Comparison of ENCODE assay signal across 9 cellular contexts in genomic region chr20:17939622-17940446, GRCh38. TPM values are rescaled to one million over a fixed set of nuclear protein-coding genes. Genes with fewer than 3 reads are reported as not detected.
DNase-seq lines count a peak whose midpoint lies in the region; ATAC-seq, FAIRE-seq and TF ChIP-seq lines count a peak whose summit lies in the region.
"Had no signal": no experiment of that assay in that cellular context is flagged by ENCODE, and none has a peak within 500 bp of the region (broad histone marks: within the 10 kb centered on the region; RNA-seq: fewer than 3 reads in every experiment).

No MANE protein-coding gene starts in this region.

- peak overlapping the region in 1 of 2 donors; percentile 62 for H3K9ac ChIP-seq in colonic mucosa (ENCODE audit: low read depth in 2 of 2, low read length in 2 of 2)

- DNase-seq in DMS 273 (lab: John Stamatoyannopoulos, UW; ENCODE audit: unreplicated experiment) (peak; percentile 71), DMS 273 treated with DMSO at 0.1 percent for 48 hours (lab: John Stamatoyannopoulos, UW) (no peak), colonic mucosa (no peak), KG1 (lab: John Stamatoyannopoulos, UW) (no peak), urothelium cell line (ENCODE audit: low spot score) (no peak)
- no peak for DNase-seq in natural killer cell treated with Interleukin-12 subunit alpha and Interleukin-12 subunit beta and Interleukin-15 and Interleukin-18, amount 100 ng/mL, for 72 hours (ENCODE audit: low spot score)

- H3K4me1 Mint-ChIP-seq in activated T-helper 17 cell treated with anti-CD3 and anti-CD28 coated beads, Interleukin-2, amount 50 U/mL, for 72 hours = peaks cover 13% of the 10 kb centered on the region
- peaks cover 14 to 16% of the 10 kb centered on the region in 2 donors for H3K4me1 Mint-ChIP-seq in natural killer cell treated with Interleukin-12 subunit alpha and Interleukin-12 subunit beta and Interleukin-15 and Interleukin-18, amount 100 ng/mL, for 72 hours (ENCODE audit: low read depth in 2 of 2)

- ATAC-seq in HG03342 (IDR thresholded peaks at IDR 0.05; ENCODE audit: unreplicated experiment) = peak; percentile 3
- ATAC-seq in activated T-helper 17 cell treated with anti-CD3 and anti-CD28 coated beads, Interleukin-2, amount 50 U/mL, for 72 hours (replicated peaks) = peak; percentile 15
- ATAC-seq in natural killer cell treated with Interleukin-12 subunit alpha and Interleukin-12 subunit beta and Interleukin-15 and Interleukin-18, amount 100 ng/mL, for 72 hours = peak; percentile 12 to 19

- TF ChIP-seq CTCF in colonic mucosa (IDR thresholded peaks at IDR 0.05) = no peak

- H3K4me1 ChIP-seq in colonic mucosa = no peaks in the 10 kb centered on the region

- H3K27me3 ChIP-seq in colonic mucosa = no peaks in the 10 kb centered on the region

- H3K9me3 ChIP-seq in colonic mucosa = no peaks in the 10 kb centered on the region

- no peak overlapping the region for H3K4me3 ChIP-seq in colonic mucosa

- intact Hi-C loops in colonic mucosa (cut with DNase I) = no loop called here

- peaks cover 50% of the 10 kb centered on the region for H3K36me3 Mint-ChIP-seq in activated T-helper 17 cell treated with anti-CD3 and anti-CD28 coated beads, Interleukin-2, amount 50 U/mL, for 72 hours (ENCODE audit: low read depth)
- peaks cover 19% of the 10 kb centered on the region for H3K36me3 Mint-ChIP-seq in natural killer cell treated with Interleukin-12 subunit alpha and Interleukin-12 subunit beta and Interleukin-15 and Interleukin-18, amount 100 ng/mL, for 72 hours

- no peak overlapping the region for H3K4me3 Mint-ChIP-seq in activated T-helper 17 cell treated with anti-CD3 and anti-CD28 coated beads, Interleukin-2, amount 50 U/mL, for 72 hours
- H3K4me3 Mint-ChIP-seq in natural killer cell treated with Interleukin-12 subunit alpha and Interleukin-12 subunit beta and Interleukin-15 and Interleukin-18, amount 100 ng/mL, for 72 hours = no peak overlapping the region

- H3K27me3 Mint-ChIP-seq in activated T-helper 17 cell treated with anti-CD3 and anti-CD28 coated beads, Interleukin-2, amount 50 U/mL, for 72 hours = no peaks in the 10 kb centered on the region
- no peaks in the 10 kb centered on the region for H3K27me3 Mint-ChIP-seq in natural killer cell treated with Interleukin-12 subunit alpha and Interleukin-12 subunit beta and Interleukin-15 and Interleukin-18, amount 100 ng/mL, for 72 hours

- FAIRE-seq in urothelium cell line (lab: Jason Lieb, UNC) = no peak
- FAIRE-seq: A204.1 had no signal

- no peak overlapping the region for H3K27ac ChIP-seq in colonic mucosa

- H3K27ac Mint-ChIP-seq in activated T-helper 17 cell treated with anti-CD3 and anti-CD28 coated beads, Interleukin-2, amount 50 U/mL, for 72 hours = peak overlapping the region; percentile 44
- peak overlapping the region; percentile 11 to 32 for H3K27ac Mint-ChIP-seq in natural killer cell treated with Interleukin-12 subunit alpha and Interleukin-12 subunit beta and Interleukin-15 and Interleukin-18, amount 100 ng/mL, for 72 hours

- no peaks in the 10 kb centered on the region for H3K9me3 Mint-ChIP-seq in activated T-helper 17 cell treated with anti-CD3 and anti-CD28 coated beads, Interleukin-2, amount 50 U/mL, for 72 hours
- no peaks in the 10 kb centered on the region for H3K9me3 Mint-ChIP-seq in natural killer cell treated with Interleukin-12 subunit alpha and Interleukin-12 subunit beta and Interleukin-15 and Interleukin-18, amount 100 ng/mL, for 72 hours

- H3K36me3 ChIP-seq in colonic mucosa = peaks cover 10% of the 10 kb centered on the region

RNA-seq across cellular contexts. Expression of gene SNX5, which starts 28.8 kb away (rescaled TPM):
- 100 to 1,000 TPM; 175 to 201 TPM for total RNA-seq in activated T-helper 17 cell treated with anti-CD3 and anti-CD28 coated beads, Interleukin-2, amount 50 U/mL, for 72 hours
- total RNA-seq in natural killer cell treated with Interleukin-12 subunit alpha and Interleukin-12 subunit beta and Interleukin-15 and Interleukin-18, amount 100 ng/mL, for 72 hours = 100 to 1,000 TPM; 114 to 255 TPM
- 100 to 1,000 TPM; 116 to 119 TPM for total RNA-seq in colonic mucosa

RNA-seq across cellular contexts. Expression of gene MGME1, which starts 29.0 kb away (rescaled TPM):
- 10 to 100 TPM; 24.2 to 33.2 TPM for total RNA-seq in activated T-helper 17 cell treated with anti-CD3 and anti-CD28 coated beads, Interleukin-2, amount 50 U/mL, for 72 hours
- 10 to 100 TPM; 20.2 to 30.3 TPM for total RNA-seq in natural killer cell treated with Interleukin-12 subunit alpha and Interleukin-12 subunit beta and Interleukin-15 and Interleukin-18, amount 100 ng/mL, for 72 hours
- total RNA-seq in colonic mucosa = 10 to 100 TPM; 20.5 to 21.1 TPM
